ENCODE assay signal across 28 cellular contexts in genomic region chr2:67471681-67472080, GRCh38.
"Had no signal": no experiment of that assay in that cellular context is flagged by ENCODE, and none has a peak within 500 bp of the region (broad histone marks: within the 10 kb centered on the region; RNA-seq: fewer than 3 reads in every experiment).

No MANE protein-coding gene starts in this region.

- DNase-seq: hippocampal formation; kidney; left ventricle myocardium inferior; mesendoderm; midbrain; mucosa of descending colon; naive thymus-derived CD4-positive, alpha-beta T cell; nucleus accumbens; pancreas; posterior cingulate gyrus; retina; right cardiac atrium; stimulated activated CD4-positive, alpha-beta T cell treated with anti-CD3 and anti-CD28 coated beads, Interleukin-12 subunit alpha, Interleukin-12 subunit beta, amount 100 ng/mL, for 4 hours; stimulated activated CD4-positive, alpha-beta T cell treated with anti-CD3 and anti-CD28 coated beads, Interleukin-15, amount 100 ng/mL, for 24 hours; stimulated activated CD4-positive, alpha-beta T cell treated with anti-CD3 and anti-CD28 coated beads, Interleukin-2, amount 100 ng/mL, for 24 hours; stimulated activated CD4-positive, alpha-beta T cell treated with anti-CD3 and anti-CD28 coated beads, Interleukin-4, amount 100 ng/mL, for 1 hour; stimulated activated naive CD4-positive, alpha-beta T cell; upper lobe of left lung had no signal

- H3K36me3 Mint-ChIP-seq: naive thymus-derived CD4-positive, alpha-beta T cell; natural killer cell treated with Interleukin-12 subunit alpha and Interleukin-12 subunit beta and Interleukin-15 and Interleukin-18, amount 100 ng/mL, for 72 hours had no signal

- H3K4me1 Mint-ChIP-seq: naive thymus-derived CD4-positive, alpha-beta T cell had no signal

- H3K4me3 ChIP-seq: left ventricle myocardium inferior, lung, mucosa of descending colon, pancreas, prostate gland, skin epidermis, suprapubic skin, thoracic aorta, tibial nerve, upper lobe of left lung, vagina had no signal

- H3K27ac Mint-ChIP-seq: naive thymus-derived CD4-positive, alpha-beta T cell; natural killer cell treated with Interleukin-12 subunit alpha and Interleukin-12 subunit beta and Interleukin-15 and Interleukin-18, amount 100 ng/mL, for 72 hours; stimulated activated naive CD8-positive, alpha-beta T cell treated with anti-CD3 and anti-CD28 coated beads, Interleukin-15, Interleukin-2, amounts not matched to agents 100 ng/mL and 50 ng/mL, for 24 hours had no signal

- H3K27me3 Mint-ChIP-seq: stimulated activated naive CD8-positive, alpha-beta T cell treated with anti-CD3 and anti-CD28 coated beads, Interleukin-15, Interleukin-2, amounts not matched to agents 100 ng/mL and 50 ng/mL, for 24 hours had no signal

- H3K4me3 Mint-ChIP-seq: naive thymus-derived CD4-positive, alpha-beta T cell; natural killer cell treated with Interleukin-12 subunit alpha and Interleukin-12 subunit beta and Interleukin-15 and Interleukin-18, amount 100 ng/mL, for 72 hours; neural crest cell; stimulated activated naive CD8-positive, alpha-beta T cell treated with anti-CD3 and anti-CD28 coated beads, Interleukin-15, Interleukin-2, amounts not matched to agents 100 ng/mL and 50 ng/mL, for 24 hours had no signal

- H3K9me3 Mint-ChIP-seq: natural killer cell treated with Interleukin-12 subunit alpha and Interleukin-12 subunit beta and Interleukin-15 and Interleukin-18, amount 100 ng/mL, for 72 hours; neural crest cell; stimulated activated naive CD8-positive, alpha-beta T cell treated with anti-CD3 and anti-CD28 coated beads, Interleukin-15, Interleukin-2, amounts not matched to agents 100 ng/mL and 50 ng/mL, for 24 hours had no signal
